In the genomic region with DNA sequence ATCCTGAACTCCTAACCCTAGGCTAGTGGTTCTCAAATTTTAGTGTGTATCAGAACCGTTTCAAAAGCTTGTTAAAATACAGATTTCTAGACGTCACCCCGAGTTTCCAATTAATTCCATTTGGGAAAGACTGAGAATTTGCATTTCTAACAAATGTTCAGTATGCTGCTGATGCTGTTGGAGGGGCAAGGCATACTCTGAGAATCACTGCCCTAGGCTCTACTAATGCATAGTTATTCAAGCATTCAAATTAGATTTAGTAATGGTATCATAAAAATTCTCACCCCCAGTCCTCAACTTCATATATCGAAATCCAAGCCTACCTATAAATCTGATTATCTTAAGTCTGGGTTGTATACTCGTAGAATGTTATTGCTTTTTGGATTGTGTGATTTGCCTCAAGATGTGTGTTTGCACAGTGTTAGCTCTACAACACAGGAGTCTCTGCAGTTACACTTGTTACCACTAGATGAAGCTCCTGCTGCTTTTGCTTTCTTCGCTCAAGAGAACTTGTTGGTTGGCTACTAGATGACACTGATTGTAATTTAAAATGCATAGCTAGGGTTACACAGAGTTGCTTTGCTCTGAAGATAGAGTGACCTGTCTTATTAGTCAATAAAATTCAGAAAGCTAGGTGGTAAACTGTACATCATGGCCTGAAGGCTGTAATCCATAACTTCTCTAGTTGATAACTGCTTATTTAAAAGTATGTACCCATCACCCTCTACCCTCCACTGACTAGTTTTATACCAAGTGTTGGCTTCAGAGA, we compare ENCODE assay signal across 8 cellular contexts. TPM values are rescaled to one million over a fixed set of nuclear protein-coding genes. Genes with fewer than 3 reads are reported as not detected.
A peak's percentile ranks its signal among the peaks of the same experiment; 100 is the strongest.
DNase-seq lines count a peak whose midpoint lies in the region; ATAC-seq, FAIRE-seq and TF ChIP-seq lines count a peak whose summit lies in the region.

No MANE protein-coding gene starts in this region.

- H2BK20ac ChIP-seq in H9 (ENCODE audit: low read depth, low read length, poor library complexity, severe bottlenecking) = no peak overlapping the region

- no peaks in the 10 kb centered on the region for H3K27me3 Mint-ChIP-seq in H9 (ENCODE audit: low read depth)
- H3K27me3 Mint-ChIP-seq in naive thymus-derived CD4-positive, alpha-beta T cell = peaks cover 0 to 4% (median 0%) of the 10 kb centered on the region in 5 donors

- no peak overlapping the region for H3T11ph ChIP-seq in H9 (ENCODE audit: low read length)

- H3K4me3 Mint-ChIP-seq in H9 = no peak overlapping the region
- peak overlapping the region in 3 of 10 donors; percentile 1 to 63 (median 29) for H3K4me3 Mint-ChIP-seq in naive thymus-derived CD4-positive, alpha-beta T cell

- no peak overlapping the region for H3K4me3 ChIP-seq in SJCRH30
- no peak overlapping the region for H3K4me3 ChIP-seq in naive thymus-derived CD4-positive, alpha-beta T cell (ENCODE audit: low read length)

- no peak overlapping the region for H4K91ac ChIP-seq in H9 (ENCODE audit: insufficient read length, low read depth, low read length)

- H3K9ac ChIP-seq in H9 (ENCODE audit: extremely low read depth, insufficient read length, low read length) = no peak overlapping the region

- H3K4ac ChIP-seq in H9 (ENCODE audit: low read depth, low read length) = no peak overlapping the region

- no peaks in the 10 kb centered on the region for H3K27me3 ChIP-seq in H9 (ENCODE audit: insufficient read depth, low read length)
- H3K27me3 ChIP-seq in SJCRH30 = no peaks in the 10 kb centered on the region
- H3K27me3 ChIP-seq in naive thymus-derived CD4-positive, alpha-beta T cell (ENCODE audit: control insufficient read depth in 2 of 2, insufficient read depth in 2 of 2, low read length in 2 of 2) = no peaks in the 10 kb centered on the region

- H3K56ac ChIP-seq in H9 (ENCODE audit: insufficient read length, low read depth, low read length) = no peak overlapping the region

- no peaks in the 10 kb centered on the region for H3K36me3 ChIP-seq in SJCRH30
- H3K36me3 ChIP-seq in naive thymus-derived CD4-positive, alpha-beta T cell (ENCODE audit: control insufficient read depth in 2 of 3, insufficient read depth in 3 of 3, low read length in 3 of 3) = no peaks in the 10 kb centered on the region

- H3K4me1 Mint-ChIP-seq in H9 = peaks cover 26 to 31% of the 10 kb centered on the region in 2 experiments
- peaks cover 15 to 49% (median 47%) of the 10 kb centered on the region in 7 donors for H3K4me1 Mint-ChIP-seq in naive thymus-derived CD4-positive, alpha-beta T cell

- FAIRE-seq in A204.1 (lab: Jason Lieb, UNC) = peak; percentile 62

- H2BK5ac ChIP-seq in H9 (ENCODE audit: insufficient read length, low read length) = no peak overlapping the region

- no peaks in the 10 kb centered on the region for H3K79me2 ChIP-seq in H9 (ENCODE audit: insufficient read depth, low read length)

- no peak overlapping the region for H3K14ac ChIP-seq in H9 (ENCODE audit: insufficient read depth, low read length)

- intact Hi-C loops in naive thymus-derived CD4-positive, alpha-beta T cell (cut with micrococcal nuclease) = loop anchor here (1.0 to 5.0 kb wide), 14 partner anchors 18 to 294 kb away; a partner anchor contains a TSS

- peak; percentile 53 for DNase-seq in GM10248 (ENCODE audit: extremely low spot score)
- DNase-seq in H9 = no peak
- peak; percentile 80 to 83 for DNase-seq in Kasumi-1 (lab: John Stamatoyannopoulos, UW)
- peak; percentile 37 to 75 for DNase-seq in SJCRH30
- DNase-seq in epidermal melanocyte (ENCODE audit: insufficient read length, low spot score) = peak; percentile 65
- DNase-seq in naive thymus-derived CD4-positive, alpha-beta T cell = peak in 7 of 9 donors; percentile 45 to 75 (median 58)
- no peak for DNase-seq in NCI-H1930 (lab: John Stamatoyannopoulos, UW)

- no peak overlapping the region for H2BK15ac ChIP-seq in H9 (ENCODE audit: low read depth, low read length)

- no peaks in the 10 kb centered on the region for H3K9me3 Mint-ChIP-seq in H9
- H3K9me3 Mint-ChIP-seq in naive thymus-derived CD4-positive, alpha-beta T cell = no peaks in the 10 kb centered on the region

- WGBS in H9 (ENCODE audit: extremely low coverage, insufficient read length, low lambda C conversion rate) = no CpG with 5 or more reads among the region's 6 CpGs

- no peak overlapping the region for H3K23ac ChIP-seq in H9 (ENCODE audit: insufficient read length, low read depth, low read length)

- H2BK120ac ChIP-seq in H9 (ENCODE audit: low read depth, low read length, poor library complexity, severe bottlenecking) = no peak overlapping the region

- H3K4me1 ChIP-seq in H9 (ENCODE audit: insufficient read depth, low read length) (0 out of 2 replicates have a peak, but pooled peaks cover 3% of the 10 kb centered on the region), SJCRH30 (no peaks in the 10 kb centered on the region; the same call in 1 of the 2 replicates)
- peaks cover 0 to 40% of the 10 kb centered on the region in 2 donors for H3K4me1 ChIP-seq in naive thymus-derived CD4-positive, alpha-beta T cell (ENCODE audit: control insufficient read depth in 2 of 2, insufficient read depth in 2 of 2, low read length in 2 of 2)

- ATAC-seq in naive thymus-derived CD4-positive, alpha-beta T cell = peak; percentile 97

- H3K23me2 ChIP-seq in H9 (ENCODE audit: insufficient read length, low read depth, low read length, poor library complexity, severe bottlenecking) = no peaks in the 10 kb centered on the region

- H4K20me1 ChIP-seq in H9 (ENCODE audit: control insufficient read depth, insufficient read depth, insufficient read length) = no peaks in the 10 kb centered on the region

- no peak overlapping the region for H4K5ac ChIP-seq in H9 (ENCODE audit: insufficient read length, low read depth, low read length)

- H4K8ac ChIP-seq in H9 (replicated peaks; ENCODE audit: insufficient read length, low read depth, low read length) = no peak overlapping the region

- H3K27ac Mint-ChIP-seq in H9 = no peak overlapping the region; a peak in 1 of 7 replicates
- H3K27ac Mint-ChIP-seq in naive thymus-derived CD4-positive, alpha-beta T cell = peak overlapping the region in 6 of 9 donors; percentile 10 to 93 (median 42)

- H3K18ac ChIP-seq in H9 (ENCODE audit: insufficient read length, low read depth, low read length) = no peak overlapping the region

- TF ChIP-seq CTCF in GM10248 (IDR thresholded peaks at IDR 0.05; ENCODE audit: control extremely low read depth, extremely low read depth, low read depth, missing control alignments) (peak; percentile 94), H9 (conservative IDR thresholded peaks at IDR 0.05) (peak; percentile 89)

- H2AFZ ChIP-seq in H9 (ENCODE audit: low read length) = no peak overlapping the region

- POLR2A ChIA-PET in GM10248 (lab: Yijun Ruan, JAX) = no interaction called here
- POLR2A ChIA-PET in naive thymus-derived CD4-positive, alpha-beta T cell (lab: Charles Lee) = interaction anchor here (0.6 to 4.9 kb wide), 18 partner anchors 9 to 296 kb away, joined by 3 to 42 read pairs (median 4); a partner anchor contains a TSS

- CTCF ChIA-PET in GM10248 (lab: Yijun Ruan, JAX) = interaction anchor here (0.6 to 8.7 kb wide), 79 partner anchors 11 to 300 kb away, joined by 3 to 116 read pairs (median 4); a partner anchor contains a TSS
- CTCF ChIA-PET in naive thymus-derived CD4-positive, alpha-beta T cell (lab: Charles Lee) = interaction anchor here (0.6 to 6.8 kb wide), 58 partner anchors 9 to 299 kb away, joined by 3 to 109 read pairs (median 5); a partner anchor contains a TSS

- H2AK5ac ChIP-seq in H9 (ENCODE audit: insufficient read length, low read length) = no peak overlapping the region

- H3K27ac ChIP-seq in H9 (ENCODE audit: insufficient read length, low read depth, low read length) = no peak overlapping the region
- H3K27ac ChIP-seq in SJCRH30 = no peak overlapping the region
- H3K27ac ChIP-seq in naive thymus-derived CD4-positive, alpha-beta T cell (ENCODE audit: low read depth, low read length) = no peak overlapping the region

- no peak overlapping the region for H3K4me2 ChIP-seq in H9 (ENCODE audit: insufficient read depth, insufficient read length, low read length)

- H2BK12ac ChIP-seq in H9 (ENCODE audit: insufficient read length, low read depth, low read length) = no peak overlapping the region

- H3K79me1 ChIP-seq in H9 (ENCODE audit: insufficient read depth, low read depth, low read length, poor library complexity, severe bottlenecking) = no peaks in the 10 kb centered on the region

- H3K36me3 Mint-ChIP-seq in H9 (ENCODE audit: insufficient read depth in 1 of 3, low read depth in 3 of 3) = no peaks in the 10 kb centered on the region
- H3K36me3 Mint-ChIP-seq in naive thymus-derived CD4-positive, alpha-beta T cell = peaks cover 0 to 1% (median 0%) of the 10 kb centered on the region in 5 donors

- H3K9me3 ChIP-seq in H9 (ENCODE audit: control insufficient read depth, low read depth, low read length) (no peaks in the 10 kb centered on the region), SJCRH30 (replicated peaks) (no peaks in the 10 kb centered on the region)
- no peaks in the 10 kb centered on the region for H3K9me3 ChIP-seq in naive thymus-derived CD4-positive, alpha-beta T cell (ENCODE audit: control insufficient read depth in 2 of 3, low read length in 3 of 3)

RNA-seq across cellular contexts. Expression of a gene that starts 7.5 kb away (rescaled TPM):
- total RNA-seq in H9 (2021) = 0.09 TPM in 1 of 2 replicates, not detected in the other
- total RNA-seq in SJCRH30 (2014; rRNA removed; shearing (Covaris generic)) = 4.2 and 6.7 TPM in 2 replicates
- total RNA-seq in naive thymus-derived CD4-positive, alpha-beta T cell = 100 to 1,000 TPM in 2 of 5 experiments, 10 to 100 TPM in 3; 42.5 to 158 (median 97.2) TPM
- polyA plus RNA-seq in naive thymus-derived CD4-positive, alpha-beta T cell = 100 to 1,000 TPM in 1 of 2 donors, 10 to 100 TPM in 1; 11.1 to 161 TPM

Comparison
In these comparisons a context has a peak if more than half of its experiments do, and no peak if none do; other contexts are left out.
1. DNase-seq: peak in GM10248 (single experiment), Kasumi-1 (2 of 2), SJCRH30 (2 of 2), epidermal melanocyte (single experiment) and naive thymus-derived CD4-positive, alpha-beta T cell (7 of 9); none in H9 (single experiment) and NCI-H1930 (0 of 2).
2. H3K27ac Mint-ChIP-seq: peak in naive thymus-derived CD4-positive, alpha-beta T cell (6 of 9); none in H9 (0 of 3).